2 cellular contexts compared by ENCODE assay signal in genomic region chr18:32277492-32277988, GRCh38.
TF ChIP-seq lines count a peak whose summit lies in the region.

No MANE protein-coding gene starts in this region.

TF ChIP-seq in IMR-90, 13 proteins besides CTCF, POLR2A, EP300 and RAD21:
- no peak for TF ChIP-seq USF2 (IDR thresholded peaks at IDR 0.05; ENCODE audit: low read depth, low read length)
- TF ChIP-seq MXI1 (IDR thresholded peaks at IDR 0.05; ENCODE audit: borderline replicate concordance, low read depth, low read length): no peak
- TF ChIP-seq CHD1 (IDR thresholded peaks at IDR 0.05; ENCODE audit: low read depth, low read length): no peak
- no peak for TF ChIP-seq BHLHE40 (IDR thresholded peaks at IDR 0.05; ENCODE audit: low read depth, low read length)
- no peak for TF ChIP-seq RCOR1 (IDR thresholded peaks at IDR 0.05; ENCODE audit: insufficient replicate concordance, low read length)
- no peak for TF ChIP-seq MAZ (IDR thresholded peaks at IDR 0.05; ENCODE audit: borderline replicate concordance, low read depth, low read length)
- no peak for TF ChIP-seq RFX5 (IDR thresholded peaks at IDR 0.05; ENCODE audit: low read depth, low read length)
- TF ChIP-seq MAFK (IDR thresholded peaks at IDR 0.05; ENCODE audit: low read depth, low read length): no peak
- no peak for TF ChIP-seq SMC3 (IDR thresholded peaks at IDR 0.05; ENCODE audit: low read depth, low read length)
- no peak for TF ChIP-seq ELK1 (IDR thresholded peaks at IDR 0.05; ENCODE audit: borderline replicate concordance, low read depth, low read length)
- TF ChIP-seq CEBPB (IDR thresholded peaks at IDR 0.05; ENCODE audit: low read depth, low read length): no peak
- TF ChIP-seq NFE2L2 (IDR thresholded peaks at IDR 0.05; ENCODE audit: low read depth, low read length): no peak
- no peak for TF ChIP-seq FOS (IDR thresholded peaks at IDR 0.05; ENCODE audit: low read depth, low read length)

TF ChIP-seq in GM12878, 131 proteins besides CTCF, POLR2A, EP300 and RAD21:
- TF ChIP-seq ATF7 (IDR thresholded peaks at IDR 0.05; ENCODE audit: low read depth) (no peak), HDAC6 (IDR thresholded peaks at IDR 0.05; ENCODE audit: unreplicated experiment) (no peak), TCF3 (IDR thresholded peaks at IDR 0.05; ENCODE audit: borderline replicate concordance, insufficient read depth, low read depth, low read length) (no peak), RB1 (IDR thresholded peaks at IDR 0.05; ENCODE audit: borderline replicate concordance) (no peak), IRF5 (IDR thresholded peaks at IDR 0.05; ENCODE audit: borderline replicate concordance) (no peak), MLLT1 (IDR thresholded peaks at IDR 0.05) (no peak), SMAD1 (IDR thresholded peaks at IDR 0.05; ENCODE audit: low read depth, partially characterized antibody) (no peak), SREBF1 (IDR thresholded peaks at IDR 0.05; ENCODE audit: low read length) (no peak), EED (IDR thresholded peaks at IDR 0.05; ENCODE audit: low read depth) (no peak), MTA2 (IDR thresholded peaks at IDR 0.05; ENCODE audit: low read depth) (no peak), NFIC (IDR thresholded peaks at IDR 0.05; ENCODE audit: low read depth, low read length) (no peak), NR2C1 (IDR thresholded peaks at IDR 0.05) (no peak), GABPA (IDR thresholded peaks at IDR 0.05; ENCODE audit: low read depth) (no peak), NR2F1 (conservative IDR thresholded peaks at IDR 0.05) (no peak), KAT2A (conservative IDR thresholded peaks at IDR 0.05; ENCODE audit: control insufficient read depth, low read depth, low read length) (no peak), SMAD5 (IDR thresholded peaks at IDR 0.05; ENCODE audit: low read depth) (no peak), NBN (IDR thresholded peaks at IDR 0.05) (no peak), HDAC2 (IDR thresholded peaks at IDR 0.05) (no peak), FOS (IDR thresholded peaks at IDR 0.05; ENCODE audit: borderline replicate concordance, extremely low read depth, insufficient read length) (no peak), CREB1 (IDR thresholded peaks at IDR 0.05; ENCODE audit: low read depth) (no peak)
